ENCODE assay signal across 18 cellular contexts in the genomic region with DNA sequence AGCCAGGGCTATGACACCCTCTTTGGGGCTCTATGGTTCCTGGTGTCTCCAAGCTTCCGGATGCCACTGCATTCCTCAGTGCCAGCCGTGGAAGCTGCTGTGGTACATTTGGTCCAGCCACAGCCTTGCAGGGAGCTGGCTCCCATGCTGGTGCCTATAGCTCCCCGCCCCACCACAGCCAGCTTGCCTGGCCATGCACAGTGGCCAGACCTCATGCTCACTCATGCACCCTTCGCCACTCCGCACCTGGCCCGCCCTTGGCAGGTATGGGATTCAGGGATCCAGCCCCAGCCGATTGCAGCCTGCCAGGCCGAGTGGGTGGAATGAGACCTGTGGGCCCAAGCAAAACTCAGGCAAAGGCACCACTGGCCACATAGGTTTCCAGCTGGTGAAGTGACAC.
DNase-seq lines count a peak whose midpoint lies in the region; ATAC-seq, FAIRE-seq and TF ChIP-seq lines count a peak whose summit lies in the region.
"Had no signal": no experiment of that assay in that cellular context is flagged by ENCODE, and none has a peak within 500 bp of the region (broad histone marks: within the 10 kb centered on the region; RNA-seq: fewer than 3 reads in every experiment).

No MANE protein-coding gene starts in this region.

- H3K27me3 Mint-ChIP-seq in osteocyte (ENCODE audit: unreplicated experiment): peaks cover 9% of the 10 kb centered on the region
- H3K27me3 Mint-ChIP-seq: CD4-positive, alpha-beta memory T cell had no signal

- no peaks in the 10 kb centered on the region for H3K36me3 Mint-ChIP-seq in osteocyte (ENCODE audit: unreplicated experiment)
- H3K36me3 Mint-ChIP-seq: CD4-positive, alpha-beta memory T cell had no signal

- intact Hi-C loops in kidney (cut with DNase I): no loop called here
- intact Hi-C loops in spleen (cut with DNase I; ENCODE audit: low total_unique reads): no loop called here

- H3K36me3 ChIP-seq in kidney (ENCODE audit: control insufficient read depth in 1 of 2, insufficient read depth in 2 of 2, low read length in 2 of 2) (no peaks in the 10 kb centered on the region), spleen (no peaks in the 10 kb centered on the region)
- H3K36me3 ChIP-seq: HAP-1 had no signal

- no peak overlapping the region for H3K4me3 Mint-ChIP-seq in osteocyte (ENCODE audit: unreplicated experiment)
- H3K4me3 Mint-ChIP-seq: CD4-positive, alpha-beta memory T cell had no signal

- H3K27ac Mint-ChIP-seq in osteocyte (ENCODE audit: unreplicated experiment): no peak overlapping the region

- H3K9me3 Mint-ChIP-seq in osteocyte (ENCODE audit: unreplicated experiment): no peaks in the 10 kb centered on the region

- FAIRE-seq in kidney (lab: Jason Lieb, UNC): no peak
- FAIRE-seq: GM12891, GM18507, H54 had no signal

- H3K4me1 Mint-ChIP-seq in osteocyte (ENCODE audit: unreplicated experiment): no peaks in the 10 kb centered on the region
- H3K4me1 Mint-ChIP-seq: CD4-positive, alpha-beta memory T cell had no signal

- ATAC-seq in HG02642 (IDR thresholded peaks at IDR 0.05; ENCODE audit: poor library complexity, unreplicated experiment): no peak
- no peak for ATAC-seq in GM21526 (IDR thresholded peaks at IDR 0.05; ENCODE audit: low FRiP score, unreplicated experiment)

- TF ChIP-seq POLR2A in spleen (IDR thresholded peaks at IDR 0.05): no peak

- peak; percentile 62 for DNase-seq in kidney
- DNase-seq in osteocyte (ENCODE audit: extremely low spot score, unreplicated experiment): peak; percentile 76
- peak; percentile 61 for DNase-seq in spleen
- no peak for DNase-seq in medulla oblongata (ENCODE audit: extremely low spot score)
- DNase-seq: C1 segment of cervical spinal cord; Calu3; CD4-positive, alpha-beta memory T cell; COR-L47; DMS53; DMS79 treated with DMSO at 0.1 percent for 48 hours; GF-D8; GOT3 had no signal

- no peak overlapping the region for H3K27ac ChIP-seq in kidney (ENCODE audit: low read depth in 2 of 2, low read length in 2 of 2)
- no peak overlapping the region for H3K27ac ChIP-seq in spleen

- TF ChIP-seq CTCF in kidney (IDR thresholded peaks at IDR 0.05; ENCODE audit: borderline replicate concordance, extremely low read depth, insufficient read depth) (no peak), osteocyte (IDR thresholded peaks at IDR 0.05) (no peak), spleen (IDR thresholded peaks at IDR 0.05 in 8 of 11, conservative IDR thresholded peaks at IDR 0.05 in 3 of 11) (no peak)

- 86 to 96% (median 93%) methylated on average over 3 to 8 of the region's 8 CpGs for WGBS in spleen, 5 donors

- H3K4me1 ChIP-seq in kidney (ENCODE audit: control insufficient read depth in 1 of 2, insufficient read depth in 1 of 2, low read depth in 1 of 2, low read length in 2 of 2) (no peaks in the 10 kb centered on the region), spleen (no peaks in the 10 kb centered on the region)
- H3K4me1 ChIP-seq: HAP-1 had no signal

- H3K9ac ChIP-seq in kidney (ENCODE audit: low read length in 2 of 2): no peak overlapping the region

- H3K4me3 ChIP-seq in kidney (ENCODE audit: low read length in 2 of 2): no peak overlapping the region
- H3K4me3 ChIP-seq in spleen: no peak overlapping the region
- H3K4me3 ChIP-seq: HAP-1 had no signal

- H3K9me3 ChIP-seq in kidney (ENCODE audit: control insufficient read depth in 1 of 2, low read length in 2 of 2) (no peaks in the 10 kb centered on the region), spleen (peaks cover 0 to 6% (median 0%) of the 10 kb centered on the region in 8 donors)
- H3K9me3 ChIP-seq: HAP-1 had no signal

- H3K27me3 ChIP-seq in spleen (replicated peaks in 1 of 7): no peaks in the 10 kb centered on the region
